Comparison of ENCODE assay signal across 6 cellular contexts in genomic region chr17:81868674-81869220, GRCh38. TPM values are rescaled to one million over a fixed set of nuclear protein-coding genes. Genes with fewer than 3 reads are reported as not detected.
DNase-seq lines count a peak whose midpoint lies in the region; ATAC-seq and TF ChIP-seq lines count a peak whose summit lies in the region.

No MANE protein-coding gene starts in this region.

- no peak for TF ChIP-seq POLR2A in testis (IDR thresholded peaks at IDR 0.05)

- H3K4me2 ChIP-seq in BLaER1 (peak overlapping the region; percentile 89), OCI-LY1 (ENCODE audit: low read length) (peak overlapping the region; percentile 86)

- H3K9ac ChIP-seq in BLaER1 (peak overlapping the region; percentile 99; the same call in 1 of the 2 replicates), OCI-LY1 (ENCODE audit: low read length) (peak overlapping the region; percentile 7; the same call in 1 of the 2 replicates)

- H4K20me1 ChIP-seq in BLaER1 (peaks cover 68% of the 10 kb centered on the region), OCI-LY1 (ENCODE audit: insufficient read depth, low read length) (no peaks in the 10 kb centered on the region)

- no peak for TF ChIP-seq CTCF in OCI-LY1 (IDR thresholded peaks at IDR 0.05; ENCODE audit: low read length)
- no peak for TF ChIP-seq CTCF in fibroblast of mammary gland (conservative IDR thresholded peaks at IDR 0.05; ENCODE audit: control insufficient read depth, insufficient read depth, low read depth, low read length)
- no peak for TF ChIP-seq CTCF in testis (IDR thresholded peaks at IDR 0.05)

- WGBS in testis, 2 donors = 39 to 55% methylated on average over 13 to 30 of the region's 30 CpGs

- H3F3A ChIP-seq in OCI-LY1 (ENCODE audit: insufficient read depth, low read length) = no peaks in the 10 kb centered on the region

- H3K27ac ChIP-seq in BLaER1 = peak overlapping the region; percentile 100; the same call in 1 of the 2 replicates
- H3K27ac ChIP-seq in OCI-LY1 (ENCODE audit: low read depth, low read length, poor library complexity, severe bottlenecking) = peak overlapping the region; percentile 81
- peak overlapping the region; percentile 31 to 99 for H3K27ac ChIP-seq in testis

- ATAC-seq in HG03196 (IDR thresholded peaks at IDR 0.05; ENCODE audit: unreplicated experiment) = no peak

- intact Hi-C loops in testis (cut with DNase I; ENCODE audit: low total_unique reads) = no loop called here

- no peaks in the 10 kb centered on the region for H3K9me2 ChIP-seq in OCI-LY1 (ENCODE audit: low read depth, low read length)

- H3K4me1 ChIP-seq in BLaER1 = peaks cover 77% of the 10 kb centered on the region
- H3K4me1 ChIP-seq in OCI-LY1 (ENCODE audit: insufficient read depth, low read length, severe bottlenecking) = peaks cover 72% of the 10 kb centered on the region
- H3K4me1 ChIP-seq in testis = peaks cover 51% of the 10 kb centered on the region

- H3K4me3 ChIP-seq in BLaER1 = peak overlapping the region; percentile 94
- peak overlapping the region; percentile 98 for H3K4me3 ChIP-seq in OCI-LY1 (ENCODE audit: low read depth, low read length, poor library complexity, severe bottlenecking)
- H3K4me3 ChIP-seq in fibroblast of mammary gland (ENCODE audit: control insufficient read depth, low read depth, low read length) = peak overlapping the region; percentile 76
- H3K4me3 ChIP-seq in testis = no peak overlapping the region

- H3K36me3 ChIP-seq in BLaER1 (peaks cover 59% of the 10 kb centered on the region), OCI-LY1 (ENCODE audit: insufficient read depth, low read length) (peaks cover 51% of the 10 kb centered on the region), testis (ENCODE audit: low read depth, missing control alignments) (no peaks in the 10 kb centered on the region)

- peak; percentile 89 for DNase-seq in fibroblast of mammary gland (ENCODE audit: low read depth)
- DNase-seq in testis = no peak
- DNase-seq in HuH-7 (ENCODE audit: low spot score) = no peak

- H3K9me3 ChIP-seq in BLaER1 (no peaks in the 10 kb centered on the region), OCI-LY1 (ENCODE audit: low read length) (no peaks in the 10 kb centered on the region), testis (no peaks in the 10 kb centered on the region)

- H3K79me2 ChIP-seq in OCI-LY1 (ENCODE audit: insufficient read depth, low read length) = peaks cover 5% of the 10 kb centered on the region; the same call in 1 of the 2 replicates

- no peak overlapping the region for H2AFZ ChIP-seq in OCI-LY1 (ENCODE audit: low read length)

- H3K27me3 ChIP-seq in BLaER1 (no peaks in the 10 kb centered on the region), OCI-LY1 (ENCODE audit: insufficient read depth, low read length) (no peaks in the 10 kb centered on the region), testis (no peaks in the 10 kb centered on the region)

RNA-seq across cellular contexts. Expression of gene ARHGDIA, which starts 2.4 kb away (rescaled TPM):
- total RNA-seq in testis = 100 to 1,000 TPM; 135 to 161 TPM
- 201 TPM for polyA plus RNA-seq in testis (ENCODE audit: insufficient read depth, low read depth, low replicate concordance)

RNA-seq across cellular contexts. Expression of gene P4HB, which starts 8.4 kb away (rescaled TPM):
- total RNA-seq in testis = 100 to 1,000 TPM; 205 to 230 TPM
- polyA plus RNA-seq in testis (ENCODE audit: insufficient read depth, low read depth, low replicate concordance) = 213 TPM

RNA-seq across cellular contexts. Expression of gene ALYREF, which starts 22.6 kb away (rescaled TPM):
- total RNA-seq in testis = 100 to 1,000 TPM; 114 to 124 TPM
- polyA plus RNA-seq in testis (ENCODE audit: insufficient read depth, low read depth, low replicate concordance) = 140 TPM

RNA-seq across cellular contexts. Expression of gene ANAPC11, which starts 22.8 kb away (rescaled TPM):
- total RNA-seq in testis = 100 to 1,000 TPM; 191 to 198 TPM
- polyA plus RNA-seq in testis (ENCODE audit: insufficient read depth, low read depth, low replicate concordance) = 195 TPM

RNA-seq across cellular contexts. Expression of gene NPB, which starts 33.3 kb away (rescaled TPM):
- 10 to 100 TPM; 22.7 to 27.3 TPM for total RNA-seq in testis
- polyA plus RNA-seq in testis (ENCODE audit: insufficient read depth, low read depth, low replicate concordance) = 1.8 TPM

Comparison
In these comparisons a context has a peak if more than half of its experiments do, and no peak if none do; other contexts are left out.
1. H3K4me3 ChIP-seq: peak in BLaER1 (single experiment), OCI-LY1 (single experiment) and fibroblast of mammary gland (single experiment); none in testis (0 of 2).
2. Peak in every context shown above with its lines, with median percentiles within 50 percentile points of each other: H3K27ac ChIP-seq.